9 cellular contexts compared by ENCODE assay signal in genomic region chr18:35026407-35027061, GRCh38. TPM values are rescaled to one million over a fixed set of nuclear protein-coding genes. Genes with fewer than 3 reads are reported as not detected.
A peak's percentile ranks its signal among the peaks of the same experiment; 100 is the strongest.
DNase-seq lines count a peak whose midpoint lies in the region; ATAC-seq and TF ChIP-seq lines count a peak whose summit lies in the region.
"Had no signal": no experiment of that assay in that cellular context is flagged by ENCODE, and none has a peak within 500 bp of the region (broad histone marks: within the 10 kb centered on the region; RNA-seq: fewer than 3 reads in every experiment).

No MANE protein-coding gene starts in this region.

- H3K4ac ChIP-seq in trophoblast cell (ENCODE audit: low read depth, low read length): no peak overlapping the region

- H3K4me2 ChIP-seq in trophoblast cell (ENCODE audit: low read length): no peak overlapping the region
- H3K4me2 ChIP-seq: BLaER1 had no signal

- H3K23ac ChIP-seq in trophoblast cell (ENCODE audit: low read length): peak overlapping the region; percentile 28

- no peak for TF ChIP-seq POLR2A in body of pancreas (IDR thresholded peaks at IDR 0.05)

- no peak overlapping the region for H3K18ac ChIP-seq in trophoblast cell (ENCODE audit: low read length)

- no peaks in the 10 kb centered on the region for H3K9me3 ChIP-seq in trophoblast cell (ENCODE audit: insufficient read depth, low read depth, low read length)
- no peaks in the 10 kb centered on the region for H3K9me3 ChIP-seq in body of pancreas
- H3K9me3 ChIP-seq: BLaER1 had no signal

- peak overlapping the region; percentile 89 for H3K27ac Mint-ChIP-seq in activated naive CD4-positive, alpha-beta T cell treated with anti-CD3 and anti-CD28 coated beads, Interleukin-2, amount 50 U/mL, for 24 hours

- H3K4me1 Mint-ChIP-seq in activated naive CD4-positive, alpha-beta T cell treated with anti-CD3 and anti-CD28 coated beads, Interleukin-2, amount 50 U/mL, for 24 hours: peaks cover 57% of the 10 kb centered on the region

- H3K4me3 Mint-ChIP-seq in activated naive CD4-positive, alpha-beta T cell treated with anti-CD3 and anti-CD28 coated beads, Interleukin-2, amount 50 U/mL, for 24 hours: peak overlapping the region; percentile 12

- intact Hi-C loops in body of pancreas (cut with DNase I): no loop called here

- no peaks in the 10 kb centered on the region for H3K79me1 ChIP-seq in trophoblast cell (ENCODE audit: low read length)

- H2BK5ac ChIP-seq in trophoblast cell (ENCODE audit: low read depth, low read length, poor library complexity): no peak overlapping the region

- no peaks in the 10 kb centered on the region for H3K79me2 ChIP-seq in trophoblast cell (ENCODE audit: control insufficient read depth, insufficient read depth, low read length, poor library complexity)

- H3K27me3 Mint-ChIP-seq in activated naive CD4-positive, alpha-beta T cell treated with anti-CD3 and anti-CD28 coated beads, Interleukin-2, amount 50 U/mL, for 24 hours: no peaks in the 10 kb centered on the region

- H3K4me1 ChIP-seq in trophoblast cell (ENCODE audit: control insufficient read depth in 1 of 2, insufficient read depth in 2 of 2, low read length in 2 of 2): no peaks in the 10 kb centered on the region
- H3K4me1 ChIP-seq in body of pancreas: peaks cover 15% of the 10 kb centered on the region

- no peak overlapping the region for H4K12ac ChIP-seq in trophoblast cell (ENCODE audit: low read depth, low read length)

- no peak overlapping the region for H2AFZ ChIP-seq in trophoblast cell (ENCODE audit: insufficient read depth, low read length, poor library complexity)

- no peak overlapping the region for H4K91ac ChIP-seq in trophoblast cell (ENCODE audit: low read depth, low read length)

- TF ChIP-seq CTCF in body of pancreas (IDR thresholded peaks at IDR 0.05): no peak

- H2BK12ac ChIP-seq in trophoblast cell (ENCODE audit: low read length): no peak overlapping the region

- H3K27ac ChIP-seq in trophoblast cell (ENCODE audit: low read depth, low read length): no peak overlapping the region
- no peak overlapping the region for H3K27ac ChIP-seq in body of pancreas
- H3K27ac ChIP-seq: BLaER1 had no signal

- H3K36me3 ChIP-seq in trophoblast cell (ENCODE audit: control insufficient read depth in 1 of 2, insufficient read depth in 2 of 2, low read length in 2 of 2): no peaks in the 10 kb centered on the region
- H3K36me3 ChIP-seq in body of pancreas (replicated peaks in 1 of 2; ENCODE audit: insufficient read depth in 1 of 2, low read depth in 2 of 2): no peaks in the 10 kb centered on the region
- H3K36me3 ChIP-seq: BLaER1 had no signal

- no peak overlapping the region for H2AK5ac ChIP-seq in trophoblast cell (ENCODE audit: low read length)

- H3K9ac ChIP-seq in trophoblast cell (ENCODE audit: low read length): peak overlapping the region; percentile 58
- H3K9ac ChIP-seq: BLaER1 had no signal

- peak; percentile 37 for DNase-seq in NCI-H748 (lab: John Stamatoyannopoulos, UW; ENCODE audit: unreplicated experiment)
- no peak for DNase-seq in NCI-H748 treated with DMSO at 0.1 percent for 48 hours (lab: John Stamatoyannopoulos, UW)
- DNase-seq in trophoblast cell: no peak
- DNase-seq in body of pancreas: no peak
- DNase-seq in NCI-H187 treated with DMSO at 0.1 percent for 48 hours (lab: John Stamatoyannopoulos, UW): no peak

- H3K36me3 Mint-ChIP-seq in activated naive CD4-positive, alpha-beta T cell treated with anti-CD3 and anti-CD28 coated beads, Interleukin-2, amount 50 U/mL, for 24 hours: no peaks in the 10 kb centered on the region

- H3K27me3 ChIP-seq in trophoblast cell (ENCODE audit: insufficient read depth, low read length): no peaks in the 10 kb centered on the region
- H3K27me3 ChIP-seq in body of pancreas: no peaks in the 10 kb centered on the region
- H3K27me3 ChIP-seq: BLaER1 had no signal

- no peak overlapping the region for H4K8ac ChIP-seq in trophoblast cell (ENCODE audit: low read depth, low read length)

- peak; percentile 44 for ATAC-seq in HG02798 (IDR thresholded peaks at IDR 0.05; ENCODE audit: poor library complexity, unreplicated experiment)
- ATAC-seq in body of pancreas: no peak
- no peak for ATAC-seq in GM18519 (IDR thresholded peaks at IDR 0.05; ENCODE audit: low FRiP score, unreplicated experiment)

- H2BK120ac ChIP-seq in trophoblast cell (ENCODE audit: insufficient read depth, low read length, poor library complexity): no peak overlapping the region

- no peak overlapping the region for H3K4me3 ChIP-seq in trophoblast cell (ENCODE audit: low read depth, low read length)
- no peak overlapping the region for H3K4me3 ChIP-seq in body of pancreas
- H3K4me3 ChIP-seq: BLaER1 had no signal

- H3K9me3 Mint-ChIP-seq in activated naive CD4-positive, alpha-beta T cell treated with anti-CD3 and anti-CD28 coated beads, Interleukin-2, amount 50 U/mL, for 24 hours: no peaks in the 10 kb centered on the region

- no peak overlapping the region for H3K14ac ChIP-seq in trophoblast cell (ENCODE audit: low read length)

- no CpG with 5 or more reads among the region's 5 CpGs for WGBS in trophoblast cell (ENCODE audit: extremely low coverage, insufficient coverage, insufficient read length)
- 87 to 93% methylated on average over 5 of the region's 5 CpGs for WGBS in body of pancreas, 2 donors

RNA-seq across cellular contexts. Expression of gene MAPRE2, which starts 14.7 kb away (rescaled TPM):
- 10.8 and 11.0 TPM in 2 replicates for polyA plus RNA-seq in trophoblast cell (2013)
- total RNA-seq in body of pancreas: 10 to 100 TPM; 11.7 to 11.9 TPM
